15 cellular contexts compared by ENCODE assay signal in the genomic region with DNA sequence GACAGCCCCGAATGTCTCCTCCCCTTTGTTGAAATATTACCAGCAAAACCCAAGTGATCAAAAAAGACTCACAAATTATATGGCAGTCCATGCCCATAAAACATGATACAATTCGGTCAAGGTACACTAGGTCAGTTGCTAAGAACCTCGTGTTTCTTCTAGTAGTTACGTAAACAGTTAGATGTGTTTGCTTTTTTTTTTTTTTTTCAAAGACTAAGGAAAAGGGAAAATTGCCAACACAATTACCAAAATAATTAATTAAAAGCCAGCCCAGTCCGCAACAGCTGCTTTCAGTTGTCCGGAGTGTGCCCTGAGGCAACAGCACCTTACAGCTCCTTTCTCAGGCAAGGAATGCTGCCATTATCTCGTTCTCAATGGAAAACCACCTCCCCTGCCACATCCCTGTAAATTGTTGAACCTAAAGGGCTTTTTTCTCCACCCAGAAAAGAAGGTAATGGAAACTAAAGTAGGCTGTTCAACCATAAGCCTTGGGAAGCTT.
DNase-seq lines count a peak whose midpoint lies in the region; ATAC-seq, FAIRE-seq and TF ChIP-seq lines count a peak whose summit lies in the region.
"Had no signal": no experiment of that assay in that cellular context is flagged by ENCODE, and none has a peak within 500 bp of the region (broad histone marks: within the 10 kb centered on the region; RNA-seq: fewer than 3 reads in every experiment).

No MANE protein-coding gene starts in this region.

- H3K4me1 Mint-ChIP-seq in nephron progenitor cell, result peaks cover 61% of the 10 kb centered on the region
- H3K4me1 Mint-ChIP-seq in natural killer cell treated with Interleukin-12 subunit alpha and Interleukin-12 subunit beta and Interleukin-15 and Interleukin-18, amount 100 ng/mL, for 72 hours (ENCODE audit: low read depth in 2 of 2), result no peaks in the 10 kb centered on the region

- POLR2A ChIA-PET in HEK293 (lab: Yijun Ruan, JAX), result no interaction called here

- no peaks in the 10 kb centered on the region for H3K27me3 ChIP-seq in endocrine pancreas (ENCODE audit: control insufficient read depth, insufficient read depth, low read length)
- H3K27me3 ChIP-seq: ovary, testis had no signal

- DNase-seq in NCI-H2081 treated with DMSO at 0.1 percent for 48 hours (lab: John Stamatoyannopoulos, UW) (peak; percentile 77), nephron progenitor cell (no peak), HTR-8/SVneo (ENCODE audit: insufficient read length, low spot score) (no peak)
- DNase-seq in natural killer cell treated with Interleukin-12 subunit alpha and Interleukin-12 subunit beta and Interleukin-15 and Interleukin-18, amount 100 ng/mL, for 72 hours (ENCODE audit: low spot score), result no peak
- DNase-seq: cortex of kidney, IMR-90, NCI-H187 treated with DMSO at 0.1 percent for 48 hours, ovary, testis had no signal

- no peak overlapping the region for H3K4me3 Mint-ChIP-seq in nephron progenitor cell
- no peak overlapping the region for H3K4me3 Mint-ChIP-seq in natural killer cell treated with Interleukin-12 subunit alpha and Interleukin-12 subunit beta and Interleukin-15 and Interleukin-18, amount 100 ng/mL, for 72 hours
- H3K4me3 Mint-ChIP-seq: activated T-helper 1 cell treated with anti-CD3 and anti-CD28 coated beads, Interleukin-12 subunit alpha, Interleukin-12 subunit beta, Interleukin-2, Interleukin-4 antibody, amounts not matched to agents 30 ng/mL and 10 ng/mL and 1 ng/mL, durations not matched to agents 14 hours and 24 hours and 36 hours; T-helper 1 cell treated with Interleukin-12 subunit alpha and Interleukin-12 subunit beta and Interleukin-4 antibody, amounts not matched to agents 30 μg/mL and 1 μg/mL, for 36 hours had no signal

- H3K9me3 Mint-ChIP-seq in nephron progenitor cell, result peaks cover 31% of the 10 kb centered on the region
- H3K9me3 Mint-ChIP-seq in natural killer cell treated with Interleukin-12 subunit alpha and Interleukin-12 subunit beta and Interleukin-15 and Interleukin-18, amount 100 ng/mL, for 72 hours, result no peaks in the 10 kb centered on the region
- H3K9me3 Mint-ChIP-seq: activated T-helper 1 cell treated with anti-CD3 and anti-CD28 coated beads, Interleukin-12 subunit alpha, Interleukin-12 subunit beta, Interleukin-2, Interleukin-4 antibody, amounts not matched to agents 30 ng/mL and 10 ng/mL and 1 ng/mL, durations not matched to agents 14 hours and 24 hours and 36 hours; T-helper 1 cell treated with Interleukin-12 subunit alpha and Interleukin-12 subunit beta and Interleukin-4 antibody, amounts not matched to agents 30 μg/mL and 1 μg/mL, for 36 hours had no signal

- no peak overlapping the region for H3K4me3 ChIP-seq in HEK293 (ENCODE audit: low read depth, low read length)
- H3K4me3 ChIP-seq in endocrine pancreas (ENCODE audit: control insufficient read depth, insufficient read depth, low read length), result peak overlapping the region; percentile 22
- H3K4me3 ChIP-seq: ovary, testis had no signal

- H3K36me3 ChIP-seq in HEK293 (ENCODE audit: control insufficient read depth in 2 of 2, insufficient read depth in 1 of 2, low read length in 2 of 2), result no peaks in the 10 kb centered on the region
- no peaks in the 10 kb centered on the region for H3K36me3 ChIP-seq in endocrine pancreas (ENCODE audit: control insufficient read depth, insufficient read depth, low read length)
- H3K36me3 ChIP-seq: ovary had no signal

- ATAC-seq in HG03469 (IDR thresholded peaks at IDR 0.05; ENCODE audit: unreplicated experiment) (no peak), HG02623 (IDR thresholded peaks at IDR 0.05; ENCODE audit: unreplicated experiment) (no peak)
- ATAC-seq in natural killer cell treated with Interleukin-12 subunit alpha and Interleukin-12 subunit beta and Interleukin-15 and Interleukin-18, amount 100 ng/mL, for 72 hours, result no peak

- FAIRE-seq in HTR-8/SVneo (lab: Jason Lieb, UNC), result no peak

- H3K27me3 Mint-ChIP-seq in nephron progenitor cell (ENCODE audit: low read depth, poor library complexity), result no peaks in the 10 kb centered on the region
- peaks cover 9 to 26% of the 10 kb centered on the region in 2 donors for H3K27me3 Mint-ChIP-seq in natural killer cell treated with Interleukin-12 subunit alpha and Interleukin-12 subunit beta and Interleukin-15 and Interleukin-18, amount 100 ng/mL, for 72 hours

- peak overlapping the region; percentile 78 for H3K27ac Mint-ChIP-seq in nephron progenitor cell
- H3K27ac Mint-ChIP-seq in natural killer cell treated with Interleukin-12 subunit alpha and Interleukin-12 subunit beta and Interleukin-15 and Interleukin-18, amount 100 ng/mL, for 72 hours, result no peak overlapping the region
- H3K27ac Mint-ChIP-seq: activated T-helper 1 cell treated with anti-CD3 and anti-CD28 coated beads, Interleukin-12 subunit alpha, Interleukin-12 subunit beta, Interleukin-2, Interleukin-4 antibody, amounts not matched to agents 30 ng/mL and 10 ng/mL and 1 ng/mL, durations not matched to agents 14 hours and 24 hours and 36 hours; T-helper 1 cell treated with Interleukin-12 subunit alpha and Interleukin-12 subunit beta and Interleukin-4 antibody, amounts not matched to agents 30 μg/mL and 1 μg/mL, for 36 hours had no signal

- no peak overlapping the region for H3K27ac ChIP-seq in HEK293 (ENCODE audit: extremely low read depth, low read depth, low read length)
- H3K27ac ChIP-seq: ovary, testis had no signal

- H3K9me3 ChIP-seq in HEK293 (ENCODE audit: control insufficient read depth, insufficient read depth, low read depth, low read length) (no peaks in the 10 kb centered on the region), endocrine pancreas (ENCODE audit: control insufficient read depth, low read length) (no peaks in the 10 kb centered on the region)
- H3K9me3 ChIP-seq: ovary, testis had no signal

- H3K36me3 Mint-ChIP-seq in nephron progenitor cell (ENCODE audit: low read depth), result peaks cover 24% of the 10 kb centered on the region
- H3K36me3 Mint-ChIP-seq in natural killer cell treated with Interleukin-12 subunit alpha and Interleukin-12 subunit beta and Interleukin-15 and Interleukin-18, amount 100 ng/mL, for 72 hours, result no peaks in the 10 kb centered on the region

- TF ChIP-seq CTCF in HEK293 (tag by site-specific recombination; IDR thresholded peaks at IDR 0.05), result no peak
- no peak for TF ChIP-seq CTCF in nephron progenitor cell (IDR thresholded peaks at IDR 0.05)

- CTCF ChIA-PET in HEK293 (lab: Yijun Ruan, JAX), result interaction anchor here (0.7 to 1.3 kb wide), 2 partner anchors 130 to 508 kb away, joined by 4 to 7 read pairs; no protein-coding TSS in a partner anchor

- H3K4me1 ChIP-seq in HEK293 (ENCODE audit: control insufficient read depth, insufficient read depth, low read length) (no peaks in the 10 kb centered on the region), endocrine pancreas (ENCODE audit: control insufficient read depth, insufficient read depth, low read length) (peaks cover 8% of the 10 kb centered on the region)
- H3K4me1 ChIP-seq: testis had no signal

- H3K9ac ChIP-seq in endocrine pancreas (ENCODE audit: control insufficient read depth, insufficient read depth, low read length), result no peak overlapping the region

TF ChIP-seq in HEK293, 187 proteins besides CTCF, POLR2A, EP300 and RAD21:
- TF ChIP-seq, protein P1, sequence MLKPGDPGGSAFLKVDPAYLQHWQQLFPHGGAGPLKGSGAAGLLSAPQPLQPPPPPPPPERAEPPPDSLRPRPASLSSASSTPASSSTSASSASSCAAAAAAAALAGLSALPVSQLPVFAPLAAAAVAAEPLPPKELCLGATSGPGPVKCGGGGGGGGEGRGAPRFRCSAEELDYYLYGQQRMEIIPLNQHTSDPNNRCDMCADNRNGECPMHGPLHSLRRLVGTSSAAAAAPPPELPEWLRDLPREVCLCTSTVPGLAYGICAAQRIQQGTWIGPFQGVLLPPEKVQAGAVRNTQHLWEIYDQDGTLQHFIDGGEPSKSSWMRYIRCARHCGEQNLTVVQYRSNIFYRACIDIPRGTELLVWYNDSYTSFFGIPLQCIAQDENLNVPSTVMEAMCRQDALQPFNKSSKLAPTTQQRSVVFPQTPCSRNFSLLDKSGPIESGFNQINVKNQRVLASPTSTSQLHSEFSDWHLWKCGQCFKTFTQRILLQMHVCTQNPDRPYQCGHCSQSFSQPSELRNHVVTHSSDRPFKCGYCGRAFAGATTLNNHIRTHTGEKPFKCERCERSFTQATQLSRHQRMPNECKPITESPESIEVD (tag by site-specific recombination; IDR thresholded peaks at IDR 0.05), result 0 out of 2 replicates have a peak, but pooled peaks have one; percentile 22
- TF ChIP-seq WT1 (tag by site-specific recombination; IDR thresholded peaks at IDR 0.05), result no peak
- TF ChIP-seq FEZF1 (tag by site-specific recombination; IDR thresholded peaks at IDR 0.05), result peak; percentile 64
